In the genomic region with DNA sequence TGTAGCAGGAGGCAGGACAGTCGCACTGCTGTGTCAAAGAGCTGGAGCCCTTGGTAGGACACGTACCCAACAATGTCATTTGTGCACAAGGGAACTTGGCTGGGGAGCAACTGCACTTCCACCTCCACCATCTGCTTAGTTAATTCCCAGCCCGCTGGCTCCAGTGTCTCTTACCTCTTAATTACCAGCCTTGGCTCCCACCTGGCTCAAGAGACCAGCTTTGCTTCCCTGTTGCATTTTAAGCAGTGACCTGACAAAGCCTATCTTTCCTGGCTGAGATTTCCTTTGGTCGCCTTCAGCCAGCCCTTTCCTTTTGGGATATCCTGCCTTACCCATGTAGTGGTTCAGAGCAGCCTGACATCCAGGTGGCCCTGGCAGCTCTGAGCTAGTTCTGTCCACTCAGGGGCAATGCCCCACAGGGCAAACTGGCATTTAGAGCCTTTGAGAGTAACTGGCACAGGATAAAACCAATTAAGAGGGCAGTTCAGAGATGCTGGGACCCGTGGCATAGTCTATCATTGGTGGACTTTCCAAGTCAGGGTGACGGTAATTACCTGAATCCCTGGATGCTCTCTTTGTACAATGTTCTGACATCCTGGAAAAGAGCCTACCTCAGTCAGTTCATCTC, we compare ENCODE assay signal across 15 cellular contexts.
DNase-seq lines count a peak whose midpoint lies in the region; ATAC-seq and TF ChIP-seq lines count a peak whose summit lies in the region.
"Had no signal": no experiment of that assay in that cellular context is flagged by ENCODE, and none has a peak within 500 bp of the region (broad histone marks: within the 10 kb centered on the region; RNA-seq: fewer than 3 reads in every experiment).

No MANE protein-coding gene starts in this region.

- H3K79me2 ChIP-seq in osteoblast (ENCODE audit: insufficient read depth, low read length): no peaks in the 10 kb centered on the region

- ATAC-seq in GM18873 (IDR thresholded peaks at IDR 0.05; ENCODE audit: low FRiP score, unreplicated experiment) (no peak), gastrocnemius medialis (no peak)
- ATAC-seq: HepG2 had no signal

- H3K36me3 ChIP-seq in osteoblast (ENCODE audit: insufficient read depth, low read length) (no peaks in the 10 kb centered on the region), gastrocnemius medialis (no peaks in the 10 kb centered on the region)
- H3K36me3 ChIP-seq: BLaER1 treated with 17β-estradiol and CSF1 and Interleukin-3, amounts not matched to agents 10 nM and 100 nM had no signal

- H4K20me1 ChIP-seq in osteoblast (ENCODE audit: insufficient read depth, low read length): no peaks in the 10 kb centered on the region
- H4K20me1 ChIP-seq: BLaER1 treated with 17β-estradiol and CSF1 and Interleukin-3, amounts not matched to agents 10 nM and 100 nM had no signal

- in situ Hi-C loops in GM13976 (cut with MboI; ENCODE audit: low sequenced_read_pairs, unreplicated experiment) (no loop called here), gastrocnemius medialis (cut with MboI; ENCODE audit: low sequenced_read_pairs in 4 of 4) (loop anchor here in 2 of 4 donors (25.0 kb wide), 2 partner anchors 347 to 447 kb away; a partner anchor contains a TSS)

- H3K27ac ChIP-seq in osteoblast (ENCODE audit: low read depth, low read length) (no peak overlapping the region), gastrocnemius medialis (no peak overlapping the region)
- H3K27ac ChIP-seq: BLaER1 treated with 17β-estradiol and CSF1 and Interleukin-3, amounts not matched to agents 10 nM and 100 nM had no signal

- intact Hi-C loops in gastrocnemius medialis (cut with DNase I; ENCODE audit: low total_unique reads): no loop called here

- H3K4me1 ChIP-seq in osteoblast (ENCODE audit: insufficient read depth, low read length) (peaks cover 25% of the 10 kb centered on the region), gastrocnemius medialis (no peaks in the 10 kb centered on the region)
- H3K4me1 ChIP-seq: BLaER1 treated with 17β-estradiol and CSF1 and Interleukin-3, amounts not matched to agents 10 nM and 100 nM had no signal

- H2AFZ ChIP-seq in osteoblast (ENCODE audit: low read length): no peak overlapping the region

- TF ChIP-seq CTCF in osteoblast (IDR thresholded peaks at IDR 0.05; ENCODE audit: extremely low read depth, low read depth, low read length) (no peak), GM13976 (IDR thresholded peaks at IDR 0.05; ENCODE audit: borderline replicate concordance, control extremely low read depth, extremely low read depth, insufficient read depth, missing control alignments) (no peak), gastrocnemius medialis (IDR thresholded peaks at IDR 0.05 in 4 of 5, conservative IDR thresholded peaks at IDR 0.05 in 1 of 5) (no peak)

- H3K4me2 ChIP-seq in osteoblast (ENCODE audit: insufficient read depth, low read length): no peak overlapping the region
- H3K4me2 ChIP-seq: BLaER1 treated with 17β-estradiol and CSF1 and Interleukin-3, amounts not matched to agents 10 nM and 100 nM had no signal

- no peak overlapping the region for H3K4me3 ChIP-seq in osteoblast (ENCODE audit: insufficient read depth, low read length)
- no peak overlapping the region for H3K4me3 ChIP-seq in gastrocnemius medialis
- H3K4me3 ChIP-seq: BLaER1 treated with 17β-estradiol and CSF1 and Interleukin-3, amounts not matched to agents 10 nM and 100 nM had no signal

- peak; percentile 71 for DNase-seq in NCI-H82 (lab: John Stamatoyannopoulos, UW)
- no peak for DNase-seq in NCI-H82 treated with DMSO at 0.1 percent for 48 hours (lab: John Stamatoyannopoulos, UW; ENCODE audit: unreplicated experiment)
- DNase-seq in NCI-H2081 treated with DMSO at 0.1 percent for 48 hours (lab: John Stamatoyannopoulos, UW): peak; percentile 31
- DNase-seq in cerebellar cortex (ENCODE audit: low spot score): peak; percentile 98
- peak; percentile 59 for DNase-seq in osteoblast (ENCODE audit: insufficient read length, low spot score, missing footprints)
- DNase-seq in GM13976 (ENCODE audit: low spot score): no peak
- DNase-seq in gastrocnemius medialis: no peak
- DNase-seq: ACHN; CD4-positive, CD25-positive, alpha-beta regulatory T cell; DMS79; HCEC 1CT; HFFc6 had no signal

- H3K27me3 ChIP-seq in osteoblast (ENCODE audit: insufficient read depth, low read length) (no peaks in the 10 kb centered on the region), gastrocnemius medialis (no peaks in the 10 kb centered on the region)
- H3K27me3 ChIP-seq: BLaER1 treated with 17β-estradiol and CSF1 and Interleukin-3, amounts not matched to agents 10 nM and 100 nM had no signal

- H3K9me3 ChIP-seq in osteoblast (ENCODE audit: low read depth, low read length): no peaks in the 10 kb centered on the region
- no peaks in the 10 kb centered on the region for H3K9me3 ChIP-seq in gastrocnemius medialis
- H3K9me3 ChIP-seq: BLaER1 treated with 17β-estradiol and CSF1 and Interleukin-3, amounts not matched to agents 10 nM and 100 nM had no signal

- no peak for TF ChIP-seq POLR2A in gastrocnemius medialis (IDR thresholded peaks at IDR 0.05)

Comparison
In these comparisons a context has a peak if more than half of its experiments do, and no peak if none do; other contexts are left out.
1. DNase-seq: peak in NCI-H82 (single experiment), NCI-H2081 treated with DMSO at 0.1 percent for 48 hours (single experiment), cerebellar cortex (single experiment) and osteoblast (single experiment); none in NCI-H82 treated with DMSO at 0.1 percent for 48 hours (single experiment), GM13976 (single experiment) and gastrocnemius medialis (0 of 2).